In genomic region chr20:49278036-49278816, GRCh38 we compare ENCODE assay signal across 8 cellular contexts. TPM values are rescaled to one million over a fixed set of nuclear protein-coding genes. Genes with fewer than 3 reads are reported as not detected.
DNase-seq lines count a peak whose midpoint lies in the region; ATAC-seq, FAIRE-seq and TF ChIP-seq lines count a peak whose summit lies in the region.

Gene ZNFX1 (minus strand): TSS chr20:49278057. CDS start chr20:49275839, 2,218 bp downstream.

- peaks cover 29 to 55% of the 10 kb centered on the region in 2 donors for H3K4me1 ChIP-seq in adrenal gland (replicated peaks in 1 of 2)
- peaks cover 20 to 77% (median 47%) of the 10 kb centered on the region in 12 donors for H3K4me1 ChIP-seq in heart left ventricle
- peaks cover 47 to 58% (median 54%) of the 10 kb centered on the region in 4 donors for H3K4me1 ChIP-seq in upper lobe of left lung

- DNase-seq in GM12892 (ENCODE audit: insufficient read length) = peak; percentile 92
- DNase-seq in NCI-H146 (lab: John Stamatoyannopoulos, UW) = peak; percentile 99
- peak; percentile 96 to 99 (median 98) for DNase-seq in T-helper 1 cell
- DNase-seq in adrenal gland = peak; percentile 99 to 100 (median 99)
- DNase-seq in heart left ventricle = peak; percentile 99 to 100 (median 99)
- DNase-seq in posterior cingulate gyrus = peak; percentile 96 to 100 (median 98)
- peak; percentile 99 for DNase-seq in upper lobe of left lung

- H3K4me3 ChIP-seq in adrenal gland = peak within 1 kb of the TSS; percentile 76 to 89 (median 80)
- H3K4me3 ChIP-seq in heart left ventricle = peak within 1 kb of the TSS; percentile 64 to 90 (median 82)
- H3K4me3 ChIP-seq in upper lobe of left lung = peak within 1 kb of the TSS; percentile 82 to 94 (median 88)

- no peaks in the 10 kb centered on the region for H3K27me3 ChIP-seq in adrenal gland
- H3K27me3 ChIP-seq in heart left ventricle = no peaks in the 10 kb centered on the region
- H3K27me3 ChIP-seq in upper lobe of left lung = no peaks in the 10 kb centered on the region

- peaks cover 0 to 23% (median 0%) of the 10 kb centered on the region in 3 donors for H3K9me3 ChIP-seq in adrenal gland (replicated peaks in 1 of 3)
- peaks cover 0 to 37% (median 9%) of the 10 kb centered on the region in 12 donors for H3K9me3 ChIP-seq in heart left ventricle
- peaks cover 3 to 31% (median 12%) of the 10 kb centered on the region in 4 donors for H3K9me3 ChIP-seq in upper lobe of left lung

- TF ChIP-seq POLR2A in GM12892 (IDR thresholded peaks at IDR 0.05; ENCODE audit: low read depth, low read length) = peak; percentile 100
- TF ChIP-seq POLR2A in adrenal gland (IDR thresholded peaks at IDR 0.05) = peak; percentile 98
- TF ChIP-seq POLR2A in heart left ventricle (IDR thresholded peaks at IDR 0.05) = peak; percentile 86 to 98
- TF ChIP-seq POLR2A in upper lobe of left lung (IDR thresholded peaks at IDR 0.05) = peak; percentile 88 to 99 (median 98)

- peak in 1 of 4 donors; percentile 88 for TF ChIP-seq EP300 in upper lobe of left lung (IDR thresholded peaks at IDR 0.05)

- FAIRE-seq in GM12892 (lab: Jason Lieb, UNC) = peak; percentile 94

- peak within 1 kb of the TSS; percentile 85 to 98 (median 98) for H3K27ac ChIP-seq in adrenal gland
- peak within 1 kb of the TSS; percentile 90 to 99 (median 96) for H3K27ac ChIP-seq in heart left ventricle
- peak within 1 kb of the TSS; percentile 96 to 99 (median 98) for H3K27ac ChIP-seq in upper lobe of left lung

- ATAC-seq in HG02852 (IDR thresholded peaks at IDR 0.05; ENCODE audit: unreplicated experiment) (peak; percentile 88), heart left ventricle (peak; percentile 93 to 97 (median 94)), upper lobe of left lung (ENCODE audit: low FRiP score in 2 of 2) (peak; percentile 97 to 98)

- peaks cover 0 to 55% of the 10 kb centered on the region in 2 donors for H3K36me3 ChIP-seq in adrenal gland (replicated peaks in 1 of 2)
- H3K36me3 ChIP-seq in heart left ventricle = peaks cover 16 to 73% (median 60%) of the 10 kb centered on the region in 9 donors
- H3K36me3 ChIP-seq in upper lobe of left lung = peaks cover 24 to 60% (median 46%) of the 10 kb centered on the region in 4 donors

- TF ChIP-seq CTCF in adrenal gland (IDR thresholded peaks at IDR 0.05) = peak in 1 of 6 experiments; percentile 12
- peak in 3 of 12 donors; percentile 19 to 34 (median 26) for TF ChIP-seq CTCF in heart left ventricle (IDR thresholded peaks at IDR 0.05)
- TF ChIP-seq CTCF in upper lobe of left lung (IDR thresholded peaks at IDR 0.05) = peak in 4 of 6 experiments; percentile 5 to 36 (median 14)

- intact Hi-C loops in adrenal gland (cut with DNase I) (no loop called here), heart left ventricle (cut with DNase I) (loop anchor here in 1 of 10 donors (2.0 kb wide), 1 partner anchor 89 kb away; the partner anchor contains the start of gene STAU1), posterior cingulate gyrus (cut with DNase I) (loop anchor here (1.0 to 2.0 kb wide), 2 partner anchors 59 to 90 kb away; partner anchors contain the start of genes DDX27 and STAU1)

- WGBS in adrenal gland, 4 donors = 0 to 1% (median 0%) methylated on average over 19 to 80 of the region's 80 CpGs
- 0 to 1% (median 0%) methylated on average over 31 to 80 of the region's 80 CpGs for WGBS in heart left ventricle, 4 donors
- WGBS in upper lobe of left lung, 2 donors = 0% methylated on average over 38 to 46 of the region's 80 CpGs

RNA-seq across cellular contexts. Expression of gene ZNFX1, which starts in this region (rescaled TPM):
- polyA plus RNA-seq in GM12892 (2012; ENCODE audit: missing spikeins) = 12.1 TPM
- total RNA-seq in adrenal gland (10 to 100 TPM; 21.2 to 39.6 (median 31.5) TPM), heart left ventricle (10 to 100 TPM; 18.2 to 55.8 (median 26.8) TPM), upper lobe of left lung (10 to 100 TPM; 39.3 to 64.6 (median 42.4) TPM)
- polyA plus RNA-seq in adrenal gland (10 to 100 TPM; 10.7 to 21.9 (median 10.7) TPM), heart left ventricle (10 to 100 TPM in 1 of 2 donors, 1 to 10 TPM in 1; 6.4 to 16.2 TPM)

Comparison
In these comparisons a context has a peak if more than half of its experiments do, and no peak if none do; other contexts are left out.
1. Peak in every context shown above with its lines: DNase-seq, ATAC-seq, H3K4me3 ChIP-seq and H3K27ac ChIP-seq.